In genomic region chr10:131269776-131270460, GRCh38 we compare ENCODE assay signal across 2 cellular contexts.
TF ChIP-seq lines count a peak whose summit lies in the region.

No MANE protein-coding gene starts in this region.

TF ChIP-seq in SK-N-SH, 30 proteins besides CTCF, POLR2A, EP300 and RAD21 (continued from another document):
- no peak for TF ChIP-seq USF2 (IDR thresholded peaks at IDR 0.05; ENCODE audit: borderline replicate concordance, low read depth, low read length)
- TF ChIP-seq IRF3 (IDR thresholded peaks at IDR 0.05; ENCODE audit: low read depth, low read length) = no peak
- no peak for TF ChIP-seq USF1 (IDR thresholded peaks at IDR 0.05; ENCODE audit: borderline replicate concordance, low read depth)
- TF ChIP-seq NRF1 (IDR thresholded peaks at IDR 0.05; ENCODE audit: low read depth, low read length) = no peak
- no peak for TF ChIP-seq ZBTB33 (IDR thresholded peaks at IDR 0.05; ENCODE audit: borderline replicate concordance, low read depth)
- TF ChIP-seq REST (IDR thresholded peaks at IDR 0.05; ENCODE audit: low read depth, low read length) = no peak
TF ChIP-seq in SK-N-SH: peak in this region for 0.

TF ChIP-seq in SK-N-SH treated with all-trans-retinoic acid at 6 μM for 48 hours, 23 proteins besides CTCF, POLR2A, EP300 and RAD21 (continued from another document):
- no peak for TF ChIP-seq POU6F1 (CRISPR knock-in tag; IDR thresholded peaks at IDR 0.05; ENCODE audit: borderline replicate concordance, low read depth)
